Comparison of ENCODE assay signal across 7 cellular contexts in genomic region chr3:136753112-136753939, GRCh38. TPM values are rescaled to one million over a fixed set of nuclear protein-coding genes. Genes with fewer than 3 reads are reported as not detected.
DNase-seq lines count a peak whose midpoint lies in the region; ATAC-seq and TF ChIP-seq lines count a peak whose summit lies in the region.

No MANE protein-coding gene starts in this region.

- peak overlapping the region; percentile 91 for H3K27ac ChIP-seq in brain microvascular endothelial cell
- H3K27ac ChIP-seq in right lobe of liver, result peak overlapping the region; percentile 99 to 100 (median 99)
- H3K27ac ChIP-seq in upper lobe of left lung, result peak overlapping the region; percentile 97 to 100 (median 99)

- intact Hi-C loops in right lobe of liver (cut with DNase I), result loop anchor here (5.0 to 10.0 kb wide), 2 partner anchors 259 to 679 kb away; no protein-coding TSS in a partner anchor

- H3K27me3 ChIP-seq in brain microvascular endothelial cell (replicated peaks) (no peaks in the 10 kb centered on the region), right lobe of liver (no peaks in the 10 kb centered on the region), upper lobe of left lung (no peaks in the 10 kb centered on the region)

- DNase-seq in NB4 (ENCODE audit: low read depth) (peak; percentile 52), brain microvascular endothelial cell (no peak), right lobe of liver (no peak), upper lobe of left lung (no peak)

- no peaks in the 10 kb centered on the region for H3K9me3 ChIP-seq in right lobe of liver
- H3K9me3 ChIP-seq in upper lobe of left lung, result no peaks in the 10 kb centered on the region

- WGBS in right lobe of liver (ENCODE audit: insufficient coverage, low coverage, low lambda C conversion rate, missing lambda C conversion rate), result 34% methylated on average over 13 of the region's 13 CpGs
- 36% methylated on average over 13 of the region's 13 CpGs for WGBS in upper lobe of left lung, 2 donors

- in situ Hi-C loops in brain microvascular endothelial cell (cut with HindIII; ENCODE audit: low pct_ligation_motif_present, low sequenced_read_pairs), result no loop called here

- H3K4me1 ChIP-seq in right lobe of liver (peaks cover 0 to 15% (median 4%) of the 10 kb centered on the region in 4 donors), upper lobe of left lung (peaks cover 12 to 32% (median 28%) of the 10 kb centered on the region in 4 donors)

- TF ChIP-seq CTCF in NB4 (IDR thresholded peaks at IDR 0.05; ENCODE audit: low read depth, low read length) (no peak), brain microvascular endothelial cell (IDR thresholded peaks at IDR 0.05; ENCODE audit: low read depth, low read length, missing control alignments) (no peak), right lobe of liver (IDR thresholded peaks at IDR 0.05) (peak in 1 of 4 donors; percentile 20), upper lobe of left lung (IDR thresholded peaks at IDR 0.05) (no peak)

- TF ChIP-seq EP300 in upper lobe of left lung (IDR thresholded peaks at IDR 0.05), result no peak

- H3K36me3 ChIP-seq in brain microvascular endothelial cell (replicated peaks), result no peaks in the 10 kb centered on the region
- H3K36me3 ChIP-seq in right lobe of liver, result no peaks in the 10 kb centered on the region
- H3K36me3 ChIP-seq in upper lobe of left lung, result no peaks in the 10 kb centered on the region

- H3K4me3 ChIP-seq in GM08714 (ENCODE audit: low read length) (peak overlapping the region; percentile 93), NB4 (ENCODE audit: low read depth, low read length) (peak overlapping the region; percentile 90), brain microvascular endothelial cell (ENCODE audit: low read depth, low read length) (peak overlapping the region; percentile 69), right lobe of liver (peak overlapping the region; percentile 71 to 79 (median 73)), upper lobe of left lung (peak overlapping the region; percentile 30 to 87 (median 80))

- ATAC-seq in right lobe of liver, result peak; percentile 41 to 59 (median 47)
- ATAC-seq in upper lobe of left lung (ENCODE audit: low FRiP score in 2 of 2), result peak in 1 of 2 donors; percentile 59
- no peak for ATAC-seq in GM21717 (IDR thresholded peaks at IDR 0.05; ENCODE audit: unreplicated experiment)
- no peak for ATAC-seq in HG02642 (IDR thresholded peaks at IDR 0.05; ENCODE audit: poor library complexity, unreplicated experiment)

- TF ChIP-seq POLR2A in NB4 (IDR thresholded peaks at IDR 0.05; ENCODE audit: extremely low read depth, insufficient read length) (no peak), right lobe of liver (IDR thresholded peaks at IDR 0.05) (no peak), upper lobe of left lung (IDR thresholded peaks at IDR 0.05) (no peak)

RNA-seq across cellular contexts. Expression of gene STAG1, which starts 1.1 kb away (rescaled TPM):
- total RNA-seq in right lobe of liver, result 10 to 100 TPM in 5 of 6 experiments, 1 to 10 TPM in 1; 8.2 to 18.5 (median 12.7) TPM
- total RNA-seq in upper lobe of left lung, result 10 to 100 TPM; 19.1 to 65.0 (median 34.2) TPM

Comparison
In these comparisons a context has a peak if more than half of its experiments do, and no peak if none do; other contexts are left out.
1. ATAC-seq: peak in right lobe of liver (4 of 4); none in GM21717 (single experiment) and HG02642 (single experiment).
2. Peak in every context shown above with its lines, with median percentiles within 50 percentile points of each other: H3K4me3 ChIP-seq and H3K27ac ChIP-seq.